Comparison of ENCODE assay signal across 13 cellular contexts in genomic region chr11:6523253-6523652, GRCh38. TPM values are rescaled to one million over a fixed set of nuclear protein-coding genes. Genes with fewer than 3 reads are reported as not detected.
DNase-seq lines count a peak whose midpoint lies in the region; ATAC-seq, FAIRE-seq and TF ChIP-seq lines count a peak whose summit lies in the region.
"Had no signal": no experiment of that assay in that cellular context is flagged by ENCODE, and none has a peak within 500 bp of the region (broad histone marks: within the 10 kb centered on the region; RNA-seq: fewer than 3 reads in every experiment).

No MANE protein-coding gene starts in this region.

- H3K36me3 Mint-ChIP-seq in activated T-helper 17 cell treated with anti-CD3 and anti-CD28 coated beads, Interleukin-2, amount 50 U/mL, for 72 hours (ENCODE audit: low read depth): peaks cover 66% of the 10 kb centered on the region
- H3K36me3 Mint-ChIP-seq in Calu3 (ENCODE audit: insufficient read depth, unreplicated experiment): peaks cover 7% of the 10 kb centered on the region
- peaks cover 66% of the 10 kb centered on the region for H3K36me3 Mint-ChIP-seq in CD4-positive, alpha-beta T cell (ENCODE audit: low read depth)

- H3K9me3 Mint-ChIP-seq in activated T-helper 17 cell treated with anti-CD3 and anti-CD28 coated beads, Interleukin-2, amount 50 U/mL, for 72 hours: no peaks in the 10 kb centered on the region
- no peaks in the 10 kb centered on the region for H3K9me3 Mint-ChIP-seq in Calu3 (ENCODE audit: low read depth, unreplicated experiment)
- H3K9me3 Mint-ChIP-seq in CD4-positive, alpha-beta T cell: no peaks in the 10 kb centered on the region
- H3K9me3 Mint-ChIP-seq: nephron progenitor cell had no signal

- H2AFZ ChIP-seq in HCT116 (ENCODE audit: low read depth, low read length, poor library complexity, severe bottlenecking): no peak overlapping the region

- no peak overlapping the region for H3K4me3 ChIP-seq in A549
- H3K4me3 ChIP-seq in HCT116 (replicated peaks in 1 of 2; ENCODE audit: low read depth in 1 of 2, low read length in 2 of 2): no peak overlapping the region
- H3K4me3 ChIP-seq in fibroblast of the aortic adventitia (ENCODE audit: low read depth, low read length): no peak overlapping the region
- H3K4me3 ChIP-seq: BLaER1 treated with 17β-estradiol and CSF1 and Interleukin-3, amounts not matched to agents 10 nM and 100 nM had no signal

- H3K27ac ChIP-seq in A549: no peak overlapping the region
- no peak overlapping the region for H3K27ac ChIP-seq in HCT116 (ENCODE audit: low read depth, low read length)
- H3K27ac ChIP-seq in CD4-positive, alpha-beta T cell (ENCODE audit: low read depth, low read length): no peak overlapping the region
- H3K27ac ChIP-seq: BLaER1 treated with 17β-estradiol and CSF1 and Interleukin-3, amounts not matched to agents 10 nM and 100 nM had no signal

- CTCF ChIA-PET in A549 (lab: Yijun Ruan, JAX): interaction anchor here (1.2 to 2.6 kb wide), 2 partner anchors 8 to 18 kb away, joined by 3 to 9 read pairs; no protein-coding TSS in a partner anchor
- CTCF ChIA-PET in HCT116 (lab: Charles Lee): interaction anchor here (1.6 kb wide), 1 partner anchor 8 kb away, joined by 6 read pairs; no protein-coding TSS in a partner anchor
- CTCF ChIA-PET in Calu3 (lab: Charles Lee): no interaction called here
- CTCF ChIA-PET in CD4-positive, alpha-beta T cell (lab: Charles Lee): no interaction called here

- H3K36me3 ChIP-seq in HCT116 (ENCODE audit: control insufficient read depth in 1 of 2, insufficient read depth in 2 of 2, low read length in 2 of 2): no peaks in the 10 kb centered on the region

- RAD21 ChIA-PET in HCT116 (lab: Charles Lee; ENCODE audit: low non-redundant PET in 1 of 2, low total read pairs in 2 of 2, uncharacterized antibody in 2 of 2, unreplicated experiment in 2 of 2): no interaction called here

- H3K4me2 ChIP-seq in A549 (peak overlapping the region; percentile 5; the same call in 2 of the 3 replicates), HCT116 (ENCODE audit: low read length) (peak overlapping the region; percentile 33)
- H3K4me2 ChIP-seq: BLaER1 treated with 17β-estradiol and CSF1 and Interleukin-3, amounts not matched to agents 10 nM and 100 nM had no signal

- no peak overlapping the region for H3K4me3 Mint-ChIP-seq in activated T-helper 17 cell treated with anti-CD3 and anti-CD28 coated beads, Interleukin-2, amount 50 U/mL, for 72 hours
- no peak overlapping the region for H3K4me3 Mint-ChIP-seq in Calu3 (ENCODE audit: low read depth, unreplicated experiment)
- H3K4me3 Mint-ChIP-seq in CD4-positive, alpha-beta T cell: no peak overlapping the region
- H3K4me3 Mint-ChIP-seq: nephron progenitor cell had no signal

- 2% methylated on average over 1 of the region's 1 CpG for WGBS in A549 (ENCODE audit: missing lambda C conversion rate)

- no peak for TF ChIP-seq EP300 in A549 (IDR thresholded peaks at IDR 0.05)

- H4K20me1 ChIP-seq in HCT116 (ENCODE audit: insufficient read depth): no peaks in the 10 kb centered on the region
- H4K20me1 ChIP-seq: BLaER1 treated with 17β-estradiol and CSF1 and Interleukin-3, amounts not matched to agents 10 nM and 100 nM had no signal

- intact Hi-C loops in HCT116 (cut with micrococcal nuclease) (no loop called here), Calu3 (cut with micrococcal nuclease; ENCODE audit: unreplicated experiment) (no loop called here)
- intact Hi-C loops in CD4-positive, alpha-beta T cell (cut with DNase I, micrococcal nuclease): no loop called here

- TF ChIP-seq RAD21 in A549 (conservative IDR thresholded peaks at IDR 0.05 in 1 of 2, IDR thresholded peaks at IDR 0.05 in 1 of 2) (no peak), HCT116 (IDR thresholded peaks at IDR 0.05; ENCODE audit: low read depth) (no peak)

- no peaks in the 10 kb centered on the region for H3K27me3 Mint-ChIP-seq in activated T-helper 17 cell treated with anti-CD3 and anti-CD28 coated beads, Interleukin-2, amount 50 U/mL, for 72 hours
- no peaks in the 10 kb centered on the region for H3K27me3 Mint-ChIP-seq in Calu3 (ENCODE audit: unreplicated experiment)
- H3K27me3 Mint-ChIP-seq in CD4-positive, alpha-beta T cell: no peaks in the 10 kb centered on the region

- H3K4me1 ChIP-seq in A549 (peaks cover 7% of the 10 kb centered on the region; the same call in 1 of the 3 replicates), HCT116 (ENCODE audit: control insufficient read depth in 1 of 2, insufficient read depth in 2 of 2, low read length in 2 of 2) (peaks cover 8 to 11% of the 10 kb centered on the region in 2 experiments; a peak in 3 of 4 replicates)

- no peaks in the 10 kb centered on the region for H3K27me3 ChIP-seq in HCT116 (ENCODE audit: insufficient read depth, low read length)
- H3K27me3 ChIP-seq in CD4-positive, alpha-beta T cell (ENCODE audit: control insufficient read depth, insufficient read depth, low read length): no peaks in the 10 kb centered on the region
- H3K27me3 ChIP-seq: BLaER1 treated with 17β-estradiol and CSF1 and Interleukin-3, amounts not matched to agents 10 nM and 100 nM had no signal

- H3K9me3 ChIP-seq in A549: no peaks in the 10 kb centered on the region
- H3K9me3 ChIP-seq in HCT116 (ENCODE audit: control insufficient read depth in 1 of 2, insufficient read depth in 1 of 2, low read depth in 1 of 2, low read length in 2 of 2): no peaks in the 10 kb centered on the region
- no peaks in the 10 kb centered on the region for H3K9me3 ChIP-seq in CD4-positive, alpha-beta T cell (ENCODE audit: control insufficient read depth, low read length)

- H3K79me2 ChIP-seq in HCT116 (ENCODE audit: insufficient read depth, low read length): no peaks in the 10 kb centered on the region

- H3K27ac Mint-ChIP-seq in activated T-helper 17 cell treated with anti-CD3 and anti-CD28 coated beads, Interleukin-2, amount 50 U/mL, for 72 hours: no peak overlapping the region
- H3K27ac Mint-ChIP-seq in Calu3 (ENCODE audit: unreplicated experiment): no peak overlapping the region
- no peak overlapping the region for H3K27ac Mint-ChIP-seq in CD4-positive, alpha-beta T cell
- H3K27ac Mint-ChIP-seq: nephron progenitor cell had no signal

- DNase-seq in A549 (ENCODE audit: low read depth in 1 of 2, low spot score in 1 of 2) (peak in 1 of 2 experiments; percentile 31), HCT116 (ENCODE audit: low read depth, low spot score) (peak; percentile 24), fibroblast of the aortic adventitia (ENCODE audit: low read depth) (peak; percentile 36), Calu3 (no peak), NCI-H345 (lab: John Stamatoyannopoulos, UW) (no peak)
- DNase-seq in CD4-positive, alpha-beta T cell: no peak
- DNase-seq: central memory CD4-positive, alpha-beta T cell; NCI-H1930; nephron progenitor cell had no signal

- peak; percentile 55 to 72; a peak in 5 of 6 replicates for ATAC-seq in A549
- ATAC-seq in HCT116: peak; percentile 74
- peak; percentile 74 for ATAC-seq in activated T-helper 17 cell treated with anti-CD3 and anti-CD28 coated beads, Interleukin-2, amount 50 U/mL, for 72 hours (replicated peaks)
- ATAC-seq in CD4-positive, alpha-beta T cell (ENCODE audit: poor library complexity): no peak
- no peak for ATAC-seq in GM18520 (IDR thresholded peaks at IDR 0.05; ENCODE audit: unreplicated experiment)
- ATAC-seq: HepG2 had no signal

- H3K9me2 ChIP-seq in HCT116 (ENCODE audit: insufficient read depth): no peaks in the 10 kb centered on the region

- H3K4me1 Mint-ChIP-seq in activated T-helper 17 cell treated with anti-CD3 and anti-CD28 coated beads, Interleukin-2, amount 50 U/mL, for 72 hours: peaks cover 16% of the 10 kb centered on the region
- no peaks in the 10 kb centered on the region for H3K4me1 Mint-ChIP-seq in Calu3 (ENCODE audit: low read depth, unreplicated experiment)
- H3K4me1 Mint-ChIP-seq in CD4-positive, alpha-beta T cell (ENCODE audit: low read depth): peaks cover 18% of the 10 kb centered on the region
- H3K4me1 Mint-ChIP-seq: nephron progenitor cell had no signal

- no peak for TF ChIP-seq CTCF in A549 (IDR thresholded peaks at IDR 0.05)
- TF ChIP-seq CTCF in HCT116 (IDR thresholded peaks at IDR 0.05 in 2 of 3, conservative IDR thresholded peaks at IDR 0.05 in 1 of 3; ENCODE audit: borderline replicate concordance in 1 of 3, insufficient read depth in 1 of 3, low read depth in 2 of 3, low read length in 2 of 3): no peak
- TF ChIP-seq CTCF in fibroblast of the aortic adventitia (IDR thresholded peaks at IDR 0.05; ENCODE audit: insufficient read depth, low read length): no peak
- no peak for TF ChIP-seq CTCF in Calu3 (IDR thresholded peaks at IDR 0.05; ENCODE audit: unreplicated experiment)
- TF ChIP-seq CTCF in CD4-positive, alpha-beta T cell (IDR thresholded peaks at IDR 0.05): no peak

- TF ChIP-seq POLR2A in A549 (IDR thresholded peaks at IDR 0.05; ENCODE audit: low read length) (no peak), HCT116 (IDR thresholded peaks at IDR 0.05; ENCODE audit: borderline replicate concordance, extremely low read depth, insufficient read depth, insufficient read length) (no peak)

- FAIRE-seq in A549 (lab: Jason Lieb, UNC): no peak
- FAIRE-seq: HepG2 had no signal

- BruUV-seq in HCT116 (replicated peaks; lab: Mats Ljungman, UMichigan): no TSS peak
- BruUV-seq in Calu3 (replicated peaks; lab: Mats Ljungman, UMichigan): no TSS peak

- no peak overlapping the region for H3K9ac ChIP-seq in HCT116 (ENCODE audit: low read length)
- H3K9ac ChIP-seq: BLaER1 treated with 17β-estradiol and CSF1 and Interleukin-3, amounts not matched to agents 10 nM and 100 nM had no signal

- POLR2A ChIA-PET in A549 (lab: Yijun Ruan, JAX) (interaction anchor here (0.6 kb wide), 1 partner anchor 136 kb away, joined by 3 read pairs; no protein-coding TSS in a partner anchor), HCT116 (lab: Charles Lee) (no interaction called here)
- POLR2A ChIA-PET in CD4-positive, alpha-beta T cell (lab: Charles Lee): no interaction called here

RNA-seq across cellular contexts. Expression of gene DNHD1, which starts 26.2 kb away (rescaled TPM):
- polyA plus RNA-seq in A549 (2011; rRNA removed) (8.6 and 12.7 TPM in 2 replicates), A549 (2017; fragmentation: RNase III; extraction: RNeasy Plus Mini Kit Qiagen cat#74134 plus additional on column Dnase treatment) (5.4 to 7.6 TPM (median 6.8 TPM) in 3 replicates)
- 3.9 and 4.8 TPM in 2 replicates for polyA plus RNA-seq in A549 (2012; cell fraction: cytosol; rRNA removed)
- polyA plus RNA-seq in A549 (2012; cell fraction: nucleus; rRNA removed): 56.8 and 58.6 TPM in 2 replicates
- polyA minus RNA-seq in A549 (2011; rRNA and poly(A)+ RNA removed): 33.0 and 36.1 TPM in 2 replicates
- total RNA-seq in HCT116 (2021; ENCODE audit: unreplicated experiment) (8.0 TPM), fibroblast of the aortic adventitia (ENCODE audit: low replicate concordance) (6.7 and 8.2 TPM in 2 replicates), Calu3 (2022) (41.2 and 41.8 TPM in 2 replicates)
- polyA plus RNA-seq in HCT116 (2012): 4.0 and 5.8 TPM in 2 replicates
- total RNA-seq in activated T-helper 17 cell treated with anti-CD3 and anti-CD28 coated beads, Interleukin-2, amount 50 U/mL, for 72 hours: 10 to 100 TPM; 25.2 to 39.3 TPM
- total RNA-seq in CD4-positive, alpha-beta T cell: 10 to 100 TPM; 44.1 to 46.8 TPM

RNA-seq across cellular contexts. Expression of gene TIMM10B, which starts 42.0 kb away (rescaled TPM):
- polyA plus RNA-seq in A549 (2011; rRNA removed) (31.6 and 35.6 TPM in 2 replicates), A549 (2017; fragmentation: RNase III; extraction: RNeasy Plus Mini Kit Qiagen cat#74134 plus additional on column Dnase treatment) (20.6 to 24.4 TPM (median 22.0 TPM) in 3 replicates)
- polyA plus RNA-seq in A549 (2012; cell fraction: cytosol; rRNA removed): 33.3 and 34.7 TPM in 2 replicates
- polyA plus RNA-seq in A549 (2012; cell fraction: nucleus; rRNA removed): 24.3 and 29.1 TPM in 2 replicates
- polyA minus RNA-seq in A549 (2011; rRNA and poly(A)+ RNA removed): 22.3 and 46.1 TPM in 2 replicates
- total RNA-seq in HCT116 (2021; ENCODE audit: unreplicated experiment) (22.9 TPM), fibroblast of the aortic adventitia (ENCODE audit: low replicate concordance) (30.1 and 41.8 TPM in 2 replicates), Calu3 (2022) (41.7 and 45.7 TPM in 2 replicates)
- 16.8 and 20.5 TPM in 2 replicates for polyA plus RNA-seq in HCT116 (2012)
- total RNA-seq in activated T-helper 17 cell treated with anti-CD3 and anti-CD28 coated beads, Interleukin-2, amount 50 U/mL, for 72 hours: 10 to 100 TPM; 42.7 to 43.7 TPM
- total RNA-seq in CD4-positive, alpha-beta T cell: 10 to 100 TPM; 68.5 to 68.6 TPM

RNA-seq across cellular contexts. Expression of gene ARFIP2, which starts 42.1 kb away (rescaled TPM):
- polyA plus RNA-seq in A549 (2011; rRNA removed) (87.9 and 88.5 TPM in 2 replicates), A549 (2017; fragmentation: RNase III; extraction: RNeasy Plus Mini Kit Qiagen cat#74134 plus additional on column Dnase treatment) (68.7 to 80.0 TPM (median 79.2 TPM) in 3 replicates)
- 66.8 and 75.5 TPM in 2 replicates for polyA plus RNA-seq in A549 (2012; cell fraction: cytosol; rRNA removed)
- 112 and 114 TPM in 2 replicates for polyA plus RNA-seq in A549 (2012; cell fraction: nucleus; rRNA removed)
- polyA minus RNA-seq in A549 (2011; rRNA and poly(A)+ RNA removed): 66.9 and 74.9 TPM in 2 replicates
- total RNA-seq in HCT116 (2021; ENCODE audit: unreplicated experiment) (77.9 TPM), fibroblast of the aortic adventitia (ENCODE audit: low replicate concordance) (45.7 and 49.1 TPM in 2 replicates), Calu3 (2022) (72.2 and 74.9 TPM in 2 replicates)
- 80.6 and 82.7 TPM in 2 replicates for polyA plus RNA-seq in HCT116 (2012)
- total RNA-seq in activated T-helper 17 cell treated with anti-CD3 and anti-CD28 coated beads, Interleukin-2, amount 50 U/mL, for 72 hours: 10 to 100 TPM; 44.0 to 48.8 TPM
- 10 to 100 TPM; 78.1 to 80.5 TPM for total RNA-seq in CD4-positive, alpha-beta T cell

RNA-seq across cellular contexts. Expression of gene TRIM3, which starts 49.5 kb away (rescaled TPM):
- polyA plus RNA-seq in A549 (2011; rRNA removed) (10.0 and 11.3 TPM in 2 replicates), A549 (2017; fragmentation: RNase III; extraction: RNeasy Plus Mini Kit Qiagen cat#74134 plus additional on column Dnase treatment) (17.5 to 19.8 TPM (median 19.6 TPM) in 3 replicates)
- 14.2 and 15.4 TPM in 2 replicates for polyA plus RNA-seq in A549 (2012; cell fraction: cytosol; rRNA removed)
- polyA plus RNA-seq in A549 (2012; cell fraction: nucleus; rRNA removed): 81.0 and 86.4 TPM in 2 replicates
- polyA minus RNA-seq in A549 (2011; rRNA and poly(A)+ RNA removed): 9.8 and 13.2 TPM in 2 replicates
- total RNA-seq in HCT116 (2021; ENCODE audit: unreplicated experiment) (13.4 TPM), fibroblast of the aortic adventitia (ENCODE audit: low replicate concordance) (18.9 and 23.8 TPM in 2 replicates), Calu3 (2022) (9.5 and 10.6 TPM in 2 replicates)
- polyA plus RNA-seq in HCT116 (2012): 11.3 and 12.1 TPM in 2 replicates
- 10 to 100 TPM in 1 of 2 donors, 1 to 10 TPM in 1; 7.0 to 10.7 TPM for total RNA-seq in activated T-helper 17 cell treated with anti-CD3 and anti-CD28 coated beads, Interleukin-2, amount 50 U/mL, for 72 hours
- total RNA-seq in CD4-positive, alpha-beta T cell: 10 to 100 TPM; 16.4 to 16.6 TPM

Comparison
In these comparisons a context has a peak if more than half of its experiments do, and no peak if none do; other contexts are left out.
1. ATAC-seq: peak in A549 (2 of 2), HCT116 (single experiment) and activated T-helper 17 cell treated with anti-CD3 and anti-CD28 coated beads, Interleukin-2, amount 50 U/mL, for 72 hours (single experiment); none in CD4-positive, alpha-beta T cell (single experiment) and GM18520 (single experiment).
2. DNase-seq: peak in HCT116 (single experiment) and fibroblast of the aortic adventitia (single experiment); none in Calu3 (single experiment), CD4-positive, alpha-beta T cell (0 of 10) and NCI-H345 (single experiment).
3. CTCF ChIA-PET loops: an anchor here in A549 (1.2 to 2.6 kb wide) and HCT116 (1.6 kb wide); none called in Calu3 and CD4-positive, alpha-beta T cell.